In the genomic region with DNA sequence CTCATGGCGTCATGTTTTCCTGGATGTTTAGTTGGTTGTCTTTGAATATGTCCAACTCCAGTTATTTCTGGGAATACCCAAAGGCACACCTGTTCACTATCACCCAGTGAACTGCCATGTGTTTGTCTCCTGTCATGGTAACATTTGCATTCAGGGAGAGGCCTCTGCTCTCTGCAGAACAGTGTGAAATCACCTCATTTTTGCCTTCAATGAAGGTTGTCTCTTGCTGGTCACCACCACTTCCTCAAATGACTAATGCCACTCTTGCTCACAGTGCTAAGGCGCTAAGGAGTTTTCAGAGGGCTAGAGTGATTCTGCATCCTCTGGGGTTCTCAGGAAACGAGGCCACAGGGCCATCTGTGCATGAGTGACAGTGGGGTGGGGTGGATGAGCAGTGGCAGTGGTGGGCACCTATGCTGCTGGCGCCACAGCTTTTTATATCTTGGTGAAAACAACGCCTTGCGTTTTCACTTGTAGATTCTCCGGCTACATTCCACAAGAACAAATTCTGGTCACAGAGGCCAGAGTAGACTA, we compare ENCODE assay signal across 8 cellular contexts.
DNase-seq lines count a peak whose midpoint lies in the region; ATAC-seq lines count a peak whose summit lies in the region.

No MANE protein-coding gene starts in this region.

- DNase-seq in NK-92 treated with Interleukin-12 subunit alpha and Interleukin-12 subunit beta, amount 100 ng/mL, for 24 hours (lab: John Stamatoyannopoulos, UW): peak; percentile 83
- DNase-seq in NK-92 (lab: John Stamatoyannopoulos, UW; ENCODE audit: unreplicated experiment): no peak
- peak; percentile 91 for DNase-seq in SIG-M5 treated with dmso at 0.1 percent for 504 hours (lab: John Stamatoyannopoulos, UW; ENCODE audit: unreplicated experiment)
- DNase-seq in activated naive CD4-positive, alpha-beta T cell treated with anti-CD3 and anti-CD28 coated beads, Interleukin-2, amount 10 ng/mL, durations not matched to agents 7 days and 5 days: peak; percentile 64
- DNase-seq in memory B cell (ENCODE audit: low spot score in 2 of 2): peak in 1 of 2 donors; percentile 33
- DNase-seq in stimulated activated naive CD8-positive, alpha-beta T cell treated with anti-CD3 and anti-CD28 coated beads, Interleukin-15, Interleukin-2, amounts not matched to agents 100 U/mL and 50 U/mL, for 24 hours: peak; percentile 77
- DNase-seq in NCI-H2196 (lab: John Stamatoyannopoulos, UW; ENCODE audit: unreplicated experiment): no peak

- peak overlapping the region; percentile 37 for H3K4me3 Mint-ChIP-seq in activated naive CD4-positive, alpha-beta T cell treated with anti-CD3 and anti-CD28 coated beads, Interleukin-2, amount 10 ng/mL, durations not matched to agents 7 days and 5 days
- peak overlapping the region; percentile 58 for H3K4me3 Mint-ChIP-seq in memory B cell

- peaks cover 2% of the 10 kb centered on the region for H3K9me3 Mint-ChIP-seq in activated naive CD4-positive, alpha-beta T cell treated with anti-CD3 and anti-CD28 coated beads, Interleukin-2, amount 10 ng/mL, durations not matched to agents 7 days and 5 days
- no peaks in the 10 kb centered on the region for H3K9me3 Mint-ChIP-seq in memory B cell

- peaks cover 17% of the 10 kb centered on the region for H3K36me3 Mint-ChIP-seq in activated naive CD4-positive, alpha-beta T cell treated with anti-CD3 and anti-CD28 coated beads, Interleukin-2, amount 10 ng/mL, durations not matched to agents 7 days and 5 days
- H3K36me3 Mint-ChIP-seq in memory B cell: no peaks in the 10 kb centered on the region

- H3K4me1 Mint-ChIP-seq in activated naive CD4-positive, alpha-beta T cell treated with anti-CD3 and anti-CD28 coated beads, Interleukin-2, amount 10 ng/mL, durations not matched to agents 7 days and 5 days: peaks cover 53% of the 10 kb centered on the region
- peaks cover 24% of the 10 kb centered on the region for H3K4me1 Mint-ChIP-seq in memory B cell

- ATAC-seq in HG03066 (IDR thresholded peaks at IDR 0.05; ENCODE audit: low read depth, unreplicated experiment) (peak; percentile 72), memory B cell (ENCODE audit: low read depth) (peak; percentile 91)
- peak; percentile 92 for ATAC-seq in stimulated activated naive CD8-positive, alpha-beta T cell treated with anti-CD3 and anti-CD28 coated beads, Interleukin-15, Interleukin-2, amounts not matched to agents 100 U/mL and 50 U/mL, for 24 hours

- no peaks in the 10 kb centered on the region for H3K27me3 Mint-ChIP-seq in activated naive CD4-positive, alpha-beta T cell treated with anti-CD3 and anti-CD28 coated beads, Interleukin-2, amount 10 ng/mL, durations not matched to agents 7 days and 5 days
- no peaks in the 10 kb centered on the region for H3K27me3 Mint-ChIP-seq in memory B cell

- CTCF ChIA-PET in activated naive CD4-positive, alpha-beta T cell treated with anti-CD3 and anti-CD28 coated beads, Interleukin-2, amount 10 ng/mL, durations not matched to agents 7 days and 5 days (lab: Charles Lee): interaction anchor here (0.7 to 2.4 kb wide), 7 partner anchors 13 to 154 kb away, joined by 3 to 17 read pairs (median 3); no protein-coding TSS in a partner anchor

- H3K27ac Mint-ChIP-seq in activated naive CD4-positive, alpha-beta T cell treated with anti-CD3 and anti-CD28 coated beads, Interleukin-2, amount 10 ng/mL, durations not matched to agents 7 days and 5 days: peak overlapping the region; percentile 88
- peak overlapping the region; percentile 89 for H3K27ac Mint-ChIP-seq in memory B cell

Comparison
In these comparisons a context has a peak if more than half of its experiments do, and no peak if none do; other contexts are left out.
1. DNase-seq: peak in NK-92 treated with Interleukin-12 subunit alpha and Interleukin-12 subunit beta, amount 100 ng/mL, for 24 hours (single experiment), SIG-M5 treated with dmso at 0.1 percent for 504 hours (single experiment), activated naive CD4-positive, alpha-beta T cell treated with anti-CD3 and anti-CD28 coated beads, Interleukin-2, amount 10 ng/mL, durations not matched to agents 7 days and 5 days (single experiment) and stimulated activated naive CD8-positive, alpha-beta T cell treated with anti-CD3 and anti-CD28 coated beads, Interleukin-15, Interleukin-2, amounts not matched to agents 100 U/mL and 50 U/mL, for 24 hours (single experiment); none in NK-92 (single experiment) and NCI-H2196 (single experiment).
2. Peak in every context shown above with its lines, with median percentiles within 50 percentile points of each other: ATAC-seq.